Comparison of ENCODE assay signal across 1 cellular context in genomic region chr1:155273134-155273982, GRCh38.
TF ChIP-seq lines count a peak whose summit lies in the region.

Gene CLK2, minus strand, starts transcription at chr1:155273504. Its CDS starts 2,527 bp downstream, at chr1:155270977.

TF ChIP-seq in HCT116, 20 proteins besides CTCF, POLR2A, EP300 and RAD21 (continued from another document):
- no peak for TF ChIP-seq REST (IDR thresholded peaks at IDR 0.05; ENCODE audit: low read depth)
- TF ChIP-seq POLR2AphosphoS5 (IDR thresholded peaks at IDR 0.05; ENCODE audit: low read depth, low read length), result peak; percentile 88
